ENCODE assay signal across 10 cellular contexts in the genomic region with DNA sequence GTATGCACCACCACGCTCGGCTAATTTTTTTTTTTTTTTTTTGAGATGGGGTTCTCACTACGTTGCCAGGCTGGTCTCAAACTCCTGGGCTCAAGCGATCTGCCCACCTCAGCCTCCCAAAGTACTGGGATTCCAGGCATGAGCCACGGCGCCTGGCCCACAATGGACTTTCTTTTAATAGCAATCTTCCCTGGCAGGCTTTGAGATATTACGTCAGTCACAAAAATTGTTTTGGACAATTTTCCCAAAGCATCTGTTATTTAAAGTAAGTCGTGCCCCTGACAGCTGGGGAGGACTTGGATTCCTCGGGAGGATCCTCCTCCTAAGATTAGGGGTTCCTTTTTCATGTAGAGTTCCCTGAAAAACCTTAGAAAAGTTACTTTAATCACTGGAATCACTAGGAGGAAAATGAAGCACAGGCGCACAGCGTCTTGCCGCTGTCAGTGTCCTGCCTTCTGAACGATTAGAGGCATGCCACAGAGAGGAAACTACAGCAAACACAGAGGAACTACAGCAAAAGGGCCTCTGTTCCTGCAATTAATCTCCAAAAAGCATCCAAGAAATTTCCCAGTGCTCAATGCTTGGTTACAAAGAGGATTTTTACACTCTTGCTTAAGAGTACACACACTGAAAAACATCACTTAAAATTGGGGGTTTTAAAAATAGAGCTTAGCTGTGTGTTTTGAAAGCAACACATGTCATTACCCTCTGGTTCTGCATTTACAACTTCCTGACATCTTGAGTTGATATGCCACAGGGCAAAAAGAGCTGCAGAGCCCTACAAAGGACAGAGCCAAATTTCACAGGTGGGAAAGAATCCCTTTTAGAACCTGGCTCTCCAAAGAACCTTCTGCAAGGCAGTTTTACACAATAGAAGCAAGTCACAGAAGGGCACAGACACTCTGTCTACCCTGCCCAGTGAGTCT. TPM values are rescaled to one million over a fixed set of nuclear protein-coding genes. Genes with fewer than 3 reads are reported as not detected.
DNase-seq lines count a peak whose midpoint lies in the region; ATAC-seq and TF ChIP-seq lines count a peak whose summit lies in the region.
"Had no signal": no experiment of that assay in that cellular context is flagged by ENCODE, and none has a peak within 500 bp of the region (broad histone marks: within the 10 kb centered on the region; RNA-seq: fewer than 3 reads in every experiment).

No MANE protein-coding gene starts in this region.

- WGBS in psoas muscle, 3 donors: 2 to 4% (median 2%) methylated on average over 13 of the region's 13 CpGs

- H3K9me3 ChIP-seq in RWPE2 (ENCODE audit: severe bottlenecking): no peaks in the 10 kb centered on the region
- no peaks in the 10 kb centered on the region for H3K9me3 ChIP-seq in psoas muscle

- no peaks in the 10 kb centered on the region for H3K27me3 ChIP-seq in RWPE2 (ENCODE audit: insufficient read depth, poor library complexity, severe bottlenecking)
- no peaks in the 10 kb centered on the region for H3K27me3 ChIP-seq in psoas muscle (ENCODE audit: insufficient read depth in 3 of 3, low read length in 2 of 3)

- intact Hi-C loops in psoas muscle (cut with DNase I): loop anchor here in 1 of 2 donors (2.0 kb wide), 1 partner anchor 17 kb away; no protein-coding TSS in a partner anchor

- TF ChIP-seq CTCF in RWPE2 (IDR thresholded peaks at IDR 0.05; ENCODE audit: poor library complexity, severe bottlenecking) (no peak), fibroblast of pulmonary artery (IDR thresholded peaks at IDR 0.05; ENCODE audit: low read length, missing control alignments) (no peak), psoas muscle (IDR thresholded peaks at IDR 0.05) (no peak)

- DNase-seq in EH (ENCODE audit: low read depth): peak; percentile 72
- peak; percentile 14 for DNase-seq in RWPE2 (ENCODE audit: low spot score)
- peak; percentile 81 for DNase-seq in fibroblast of pulmonary artery (ENCODE audit: low read depth)
- peak; percentile 63 to 80 for DNase-seq in psoas muscle
- DNase-seq in effector CD4-positive, alpha-beta T cell: no peak
- DNase-seq in DMS153 treated with DMSO at 0.1 percent for 48 hours (lab: John Stamatoyannopoulos, UW; ENCODE audit: unreplicated experiment): no peak
- no peak for DNase-seq in NCI-H345 treated with DMSO at 0.1 percent for 48 hours (lab: John Stamatoyannopoulos, UW; ENCODE audit: unreplicated experiment)

- H3K36me3 ChIP-seq in RWPE2 (ENCODE audit: low read depth): no peaks in the 10 kb centered on the region
- no peaks in the 10 kb centered on the region for H3K36me3 ChIP-seq in psoas muscle (ENCODE audit: insufficient read depth in 1 of 2, low read depth in 1 of 2)

- H3K4me1 ChIP-seq in RWPE2 (ENCODE audit: insufficient read depth, poor library complexity, severe bottlenecking) (no peaks in the 10 kb centered on the region), psoas muscle (peaks cover 84% of the 10 kb centered on the region)

- H3K4me3 ChIP-seq in RWPE2 (ENCODE audit: severe bottlenecking): no peak overlapping the region
- no peak overlapping the region for H3K4me3 ChIP-seq in fibroblast of pulmonary artery (replicated peaks; ENCODE audit: low read depth, low read length)
- peak overlapping the region; percentile 5 for H3K4me3 ChIP-seq in psoas muscle

- no peak overlapping the region for H3K27ac ChIP-seq in RWPE2 (ENCODE audit: poor library complexity, severe bottlenecking)
- H3K27ac ChIP-seq in psoas muscle: peak overlapping the region; percentile 83

- ATAC-seq in RWPE2 (ENCODE audit: low read depth): no peak
- peak in 3 of 4 donors; percentile 43 to 52 (median 45) for ATAC-seq in psoas muscle
- ATAC-seq in HG02642 (IDR thresholded peaks at IDR 0.05; ENCODE audit: poor library complexity, unreplicated experiment): no peak

RNA-seq across cellular contexts. Expression of a gene that starts 4.5 kb away (rescaled TPM):
- total RNA-seq in psoas muscle: 10 to 100 TPM; 16.8 to 53.3 (median 39.0) TPM
- 10 to 100 TPM in 2 of 3 donors, 1 to 10 TPM in 1; 8.8 to 15.1 (median 12.2) TPM for polyA plus RNA-seq in psoas muscle

RNA-seq across cellular contexts. Expression of a gene that starts 28.5 kb away (rescaled TPM):
- total RNA-seq in psoas muscle: under 1 TPM in 3 of 4 donors, not detected in 1; 0.41 to 0.52 (median 0.48) TPM
- under 1 TPM; 0.04 to 0.07 (median 0.05) TPM for polyA plus RNA-seq in psoas muscle
- total RNA-seq: HT-29; T-helper 1 cell treated with Interleukin-12 subunit alpha and Interleukin-12 subunit beta and Interleukin-4 antibody, amounts not matched to agents 30 ng/mL and 1 ng/mL, for 36 hours had no signal

Comparison
In these comparisons a context has a peak if more than half of its experiments do, and no peak if none do; other contexts are left out.
1. DNase-seq: peak in EH (single experiment), RWPE2 (single experiment), fibroblast of pulmonary artery (single experiment) and psoas muscle (2 of 2); none in effector CD4-positive, alpha-beta T cell (single experiment), DMS153 treated with DMSO at 0.1 percent for 48 hours (single experiment) and NCI-H345 treated with DMSO at 0.1 percent for 48 hours (single experiment).
2. ATAC-seq: peak in psoas muscle (3 of 4); none in RWPE2 (single experiment) and HG02642 (single experiment).